Comparison of ENCODE assay signal across 11 cellular contexts in genomic region chr16:54964239-54964638, GRCh38.
"Had no signal": no experiment of that assay in that cellular context is flagged by ENCODE, and none has a peak within 500 bp of the region (broad histone marks: within the 10 kb centered on the region; RNA-seq: fewer than 3 reads in every experiment).

No MANE protein-coding gene starts in this region.

- H3K36me3 ChIP-seq: HAP-1 had no signal

- ATAC-seq: GM23338, HCT116 had no signal

- H3K9me3 Mint-ChIP-seq: GM23338, H9, HFFc6 had no signal

- H3K9me3 ChIP-seq: HAP-1 had no signal

- H3K9ac ChIP-seq: GM23248 had no signal

- DNase-seq: GM23248, GOT3, H7, H9, HCEC 1CT, HFFc6 had no signal

- FAIRE-seq: H1, H54 had no signal

- H2AFZ ChIP-seq: GM23248, GM23338 had no signal

- H3K4me1 ChIP-seq: HAP-1 had no signal

- H3K4me3 ChIP-seq: GM23248, GM23338, HAP-1 had no signal

- H3K27ac Mint-ChIP-seq: GM23338, HFFc6 had no signal

- H3K4me2 ChIP-seq: GM23338 had no signal

- H3K4me3 Mint-ChIP-seq: GM23338, H9, HFFc6 had no signal

- H3K27ac ChIP-seq: GM23248 had no signal
